In genomic region chr2:165248238-165248637, GRCh38 we compare ENCODE assay signal across 30 cellular contexts. TPM values are rescaled to one million over a fixed set of nuclear protein-coding genes. Genes with fewer than 3 reads are reported as not detected.
"Had no signal": no experiment of that assay in that cellular context is flagged by ENCODE, and none has a peak within 500 bp of the region (broad histone marks: within the 10 kb centered on the region; RNA-seq: fewer than 3 reads in every experiment).

No MANE protein-coding gene starts in this region.

- H3K9me3 ChIP-seq: adrenal gland, body of pancreas, breast epithelium, Peyer's patch, SJSA1, SK-N-SH had no signal

- H3K27me3 ChIP-seq: adrenal gland, body of pancreas, breast epithelium, Peyer's patch, SJSA1 had no signal

- DNase-seq: activated CD4-positive, alpha-beta T cell treated with anti-CD3 and anti-CD28 coated beads for 36 hours; activated CD4-positive, alpha-beta T cell treated with anti-CD3 and anti-CD28 coated beads, Interleukin-2, amount 10 ng/mL, durations not matched to agents 7 days and 5 days; activated CD4-positive, alpha-beta T cell treated with anti-CD3 and anti-CD28 coated beads, Interleukin-2, amount 50 U/mL, for 48 hours; activated CD8-positive, alpha-beta memory T cell treated with anti-CD3 and anti-CD28 coated beads, Interleukin-2, amount 50 U/mL, for 4 hours; activated gamma-delta T cell treated with Interleukin-2 at 50 U/mL for 16 hours; activated naive CD4-positive, alpha-beta T cell treated with anti-CD3 and anti-CD28 coated beads for 36 hours; activated T-cell treated with anti-CD3 and anti-CD28 coated beads for 4 hours; activated T-cell treated with anti-CD3 and anti-CD28 coated beads, Interleukin-2, amount 50 U/mL, for 4 hours; adrenal gland; body of pancreas; NCI-H1105 treated with DMSO at 0.1 percent for 48 hours; NCI-H1436; NCI-H1694; NCI-H1930; NCI-H2081 treated with DMSO at 0.1 percent for 48 hours; NCI-H345; NCI-H524 treated with DMSO at 0.1 percent for 48 hours; NK-92 treated with Interleukin-12 subunit alpha and Interleukin-12 subunit beta, amount 100 ng/mL, for 24 hours; PC-3; Peyer's patch; RPMI8226; SHP77 treated with DMSO at 0.1 percent for 48 hours; SK-N-SH had no signal

- H3K9ac ChIP-seq: KMS-11, SK-N-SH had no signal

- H3K4me1 ChIP-seq: adrenal gland, body of pancreas, breast epithelium, Peyer's patch, SJSA1 had no signal

- H3K4me2 ChIP-seq: KMS-11, SK-N-SH had no signal

- H3K36me3 ChIP-seq: adrenal gland, breast epithelium, Peyer's patch, SJSA1 had no signal

- ATAC-seq: activated CD4-positive, alpha-beta T cell treated with anti-CD3 and anti-CD28 coated beads for 36 hours; activated CD4-positive, CD25-positive, alpha-beta regulatory T cell treated with anti-CD3 and anti-CD28 coated beads, Interleukin-2, amount 50 U/mL, for 24 hours; activated naive CD4-positive, alpha-beta T cell treated with anti-CD3 and anti-CD28 coated beads, Interleukin-2, amount 50 U/mL, for 72 hours; activated T-cell treated with anti-CD3 and anti-CD28 coated beads, Interleukin-2, amount 50 U/mL, for 4 hours; body of pancreas; PC-3 had no signal

- H3K4me3 ChIP-seq: adrenal gland, body of pancreas, breast epithelium, Peyer's patch, SJSA1 had no signal

- H3K27ac ChIP-seq: adrenal gland, body of pancreas, breast epithelium, KMS-11, Peyer's patch, SJSA1 had no signal

RNA-seq across cellular contexts. Expression of gene SCN2A, which starts 9.0 kb away (rescaled TPM):
- total RNA-seq: activated T-helper 1 cell treated with anti-CD3 and anti-CD28 coated beads, Interleukin-12 subunit alpha, Interleukin-12 subunit beta, Interleukin-2, Interleukin-4 antibody, amounts not matched to agents 30 ng/mL and 10 ng/mL and 1 ng/mL, durations not matched to agents 14 hours and 24 hours and 36 hours; NCI-H460 had no signal

RNA-seq across cellular contexts. Expression of gene SCN3A, which starts 44.4 kb away (rescaled TPM):
- total RNA-seq: activated CD4-positive, alpha-beta T cell treated with anti-CD3 and anti-CD28 coated beads, Interleukin-2, amount 10 ng/mL, durations not matched to agents 7 days and 5 days; activated T-cell treated with anti-CD3 and anti-CD28 coated beads, Interleukin-2, amount 50 U/mL, for 4 hours; activated T-helper 1 cell treated with anti-CD3 and anti-CD28 coated beads, Interleukin-12 subunit alpha, Interleukin-12 subunit beta, Interleukin-2, Interleukin-4 antibody, amounts not matched to agents 30 ng/mL and 10 ng/mL and 1 ng/mL, durations not matched to agents 14 hours and 24 hours and 36 hours had no signal
